In genomic region chr6:35044771-35045275, GRCh38 we compare ENCODE assay signal across 8 cellular contexts.
DNase-seq lines count a peak whose midpoint lies in the region; ATAC-seq lines count a peak whose summit lies in the region.

No MANE protein-coding gene starts in this region.

- H3K27ac Mint-ChIP-seq in stimulated activated effector memory CD8-positive, alpha-beta T cell treated with anti-CD3 and anti-CD28 coated beads, Interleukin-12 subunit alpha, Interleukin-12 subunit beta, amount 100 ng/mL, for 72 hours, result no peak overlapping the region
- no peak overlapping the region for H3K27ac Mint-ChIP-seq in activated CD4-positive, alpha-beta T cell treated with anti-CD3 and anti-CD28 coated beads, Interleukin-2, amount 10 ng/mL, durations not matched to agents 7 days and 5 days

- WGBS in GM23248 (ENCODE audit: low coverage in 1 of 2, low lambda C conversion rate in 2 of 2, missing lambda C conversion rate in 2 of 2), 2 experiments, result 33 to 35% methylated on average over 2 of the region's 2 CpGs

- no peak for ATAC-seq in stimulated activated effector memory CD8-positive, alpha-beta T cell treated with anti-CD3 and anti-CD28 coated beads, Interleukin-12 subunit alpha, Interleukin-12 subunit beta, amount 100 ng/mL, for 72 hours
- ATAC-seq in sciatic nerve, result no peak

- no peaks in the 10 kb centered on the region for H3K9me3 Mint-ChIP-seq in stimulated activated effector memory CD8-positive, alpha-beta T cell treated with anti-CD3 and anti-CD28 coated beads, Interleukin-12 subunit alpha, Interleukin-12 subunit beta, amount 100 ng/mL, for 72 hours
- H3K9me3 Mint-ChIP-seq in activated CD4-positive, alpha-beta T cell treated with anti-CD3 and anti-CD28 coated beads, Interleukin-2, amount 10 ng/mL, durations not matched to agents 7 days and 5 days, result no peaks in the 10 kb centered on the region

- H3K4me3 ChIP-seq in GM23248, result no peak overlapping the region
- no peak overlapping the region for H3K4me3 ChIP-seq in rectal smooth muscle tissue (ENCODE audit: low read length)

- H3K36me3 Mint-ChIP-seq in stimulated activated effector memory CD8-positive, alpha-beta T cell treated with anti-CD3 and anti-CD28 coated beads, Interleukin-12 subunit alpha, Interleukin-12 subunit beta, amount 100 ng/mL, for 72 hours, result no peaks in the 10 kb centered on the region
- H3K36me3 Mint-ChIP-seq in activated CD4-positive, alpha-beta T cell treated with anti-CD3 and anti-CD28 coated beads, Interleukin-2, amount 10 ng/mL, durations not matched to agents 7 days and 5 days (ENCODE audit: low read depth), result no peaks in the 10 kb centered on the region

- H3K9me2 ChIP-seq in GM23248 (ENCODE audit: insufficient read depth), result no peaks in the 10 kb centered on the region

- H3K27me3 ChIP-seq in GM23248 (replicated peaks; ENCODE audit: insufficient read depth), result no peaks in the 10 kb centered on the region
- H3K27me3 ChIP-seq in rectal smooth muscle tissue (ENCODE audit: control insufficient read depth, insufficient read depth, low read length), result no peaks in the 10 kb centered on the region

- H3K36me3 ChIP-seq in GM23248 (ENCODE audit: low read depth) (no peaks in the 10 kb centered on the region), rectal smooth muscle tissue (ENCODE audit: control insufficient read depth, insufficient read depth, low read length) (no peaks in the 10 kb centered on the region)

- in situ Hi-C loops in GM23248 (cut with MboI), result no loop called here

- no peaks in the 10 kb centered on the region for H4K20me1 ChIP-seq in GM23248 (ENCODE audit: insufficient read depth)

- peaks cover 8% of the 10 kb centered on the region for H3K4me1 Mint-ChIP-seq in stimulated activated effector memory CD8-positive, alpha-beta T cell treated with anti-CD3 and anti-CD28 coated beads, Interleukin-12 subunit alpha, Interleukin-12 subunit beta, amount 100 ng/mL, for 72 hours
- H3K4me1 Mint-ChIP-seq in activated CD4-positive, alpha-beta T cell treated with anti-CD3 and anti-CD28 coated beads, Interleukin-2, amount 10 ng/mL, durations not matched to agents 7 days and 5 days, result peaks cover 7% of the 10 kb centered on the region

- DNase-seq in GM23248 (peak; percentile 62), NCI-H69 (lab: John Stamatoyannopoulos, UW) (peak; percentile 98), fibroblast of gingiva (ENCODE audit: low read depth) (peak; percentile 14), sciatic nerve (ENCODE audit: low spot score) (no peak)
- DNase-seq in stimulated activated effector memory CD8-positive, alpha-beta T cell treated with anti-CD3 and anti-CD28 coated beads, Interleukin-12 subunit alpha, Interleukin-12 subunit beta, amount 100 ng/mL, for 72 hours (ENCODE audit: low spot score in 2 of 2), result no peak
- no peak for DNase-seq in activated effector memory CD4-positive, alpha-beta T cell treated with Interleukin-2 at 50 U/mL for 16 hours
- DNase-seq in activated CD4-positive, alpha-beta T cell treated with anti-CD3 and anti-CD28 coated beads, Interleukin-2, amount 10 ng/mL, durations not matched to agents 7 days and 5 days, result no peak

- intact Hi-C loops in sciatic nerve (cut with DNase I), result no loop called here

- H3K27ac ChIP-seq in GM23248, result peak overlapping the region; percentile 58
- H3K27ac ChIP-seq in rectal smooth muscle tissue (ENCODE audit: low read depth, low read length), result peak overlapping the region; percentile 88

- peaks cover 48% of the 10 kb centered on the region for H3K4me1 ChIP-seq in GM23248 (ENCODE audit: insufficient read depth)
- H3K4me1 ChIP-seq in rectal smooth muscle tissue (ENCODE audit: control insufficient read depth, insufficient read depth, low read length), result peaks cover 82% of the 10 kb centered on the region

- POLR2A ChIA-PET in activated CD4-positive, alpha-beta T cell treated with anti-CD3 and anti-CD28 coated beads, Interleukin-2, amount 10 ng/mL, durations not matched to agents 7 days and 5 days (lab: Charles Lee), result no interaction called here

- no peaks in the 10 kb centered on the region for H3K79me2 ChIP-seq in GM23248 (ENCODE audit: insufficient read depth)

- H3K9me3 ChIP-seq in GM23248 (ENCODE audit: low read depth), result no peaks in the 10 kb centered on the region

- H3F3A ChIP-seq in GM23248 (ENCODE audit: insufficient read depth), result peaks cover 41% of the 10 kb centered on the region

- H3K4me2 ChIP-seq in GM23248 (ENCODE audit: unreplicated experiment), result peak overlapping the region; percentile 26

- no peaks in the 10 kb centered on the region for H3K27me3 Mint-ChIP-seq in activated CD4-positive, alpha-beta T cell treated with anti-CD3 and anti-CD28 coated beads, Interleukin-2, amount 10 ng/mL, durations not matched to agents 7 days and 5 days

- CTCF ChIA-PET in activated CD4-positive, alpha-beta T cell treated with anti-CD3 and anti-CD28 coated beads, Interleukin-2, amount 10 ng/mL, durations not matched to agents 7 days and 5 days (lab: Charles Lee), result interaction anchor here (0.6 to 1.1 kb wide), 2 partner anchors 29 to 196 kb away, joined by 3 read pairs; no protein-coding TSS in a partner anchor

- H2AFZ ChIP-seq in GM23248, result peak overlapping the region; percentile 46; the same call in 1 of the 2 replicates

- no peak overlapping the region for H3K4me3 Mint-ChIP-seq in stimulated activated effector memory CD8-positive, alpha-beta T cell treated with anti-CD3 and anti-CD28 coated beads, Interleukin-12 subunit alpha, Interleukin-12 subunit beta, amount 100 ng/mL, for 72 hours
- no peak overlapping the region for H3K4me3 Mint-ChIP-seq in activated CD4-positive, alpha-beta T cell treated with anti-CD3 and anti-CD28 coated beads, Interleukin-2, amount 10 ng/mL, durations not matched to agents 7 days and 5 days

- 0 out of 2 replicates have a peak overlapping the region, but pooled peaks have one; percentile 30 for H3K9ac ChIP-seq in GM23248
- no peak overlapping the region for H3K9ac ChIP-seq in rectal smooth muscle tissue (ENCODE audit: low read length)

Comparison
In these comparisons a context has a peak if more than half of its experiments do, and no peak if none do; other contexts are left out.
1. DNase-seq: peak in GM23248 (single experiment), NCI-H69 (single experiment) and fibroblast of gingiva (single experiment); none in stimulated activated effector memory CD8-positive, alpha-beta T cell treated with anti-CD3 and anti-CD28 coated beads, Interleukin-12 subunit alpha, Interleukin-12 subunit beta, amount 100 ng/mL, for 72 hours (0 of 2), activated effector memory CD4-positive, alpha-beta T cell treated with Interleukin-2 at 50 U/mL for 16 hours (single experiment), activated CD4-positive, alpha-beta T cell treated with anti-CD3 and anti-CD28 coated beads, Interleukin-2, amount 10 ng/mL, durations not matched to agents 7 days and 5 days (single experiment) and sciatic nerve (single experiment).